17 cellular contexts compared by ENCODE assay signal in genomic region chr3:2967851-2968250, GRCh38.
"Had no signal": no experiment of that assay in that cellular context is flagged by ENCODE, and none has a peak within 500 bp of the region (broad histone marks: within the 10 kb centered on the region; RNA-seq: fewer than 3 reads in every experiment).

No MANE protein-coding gene starts in this region.

- H3K9me3 Mint-ChIP-seq: activated naive CD4-positive, alpha-beta T cell treated with anti-CD3 and anti-CD28 coated beads, Interleukin-2, amount 50 U/mL, for 24 hours; naive thymus-derived CD4-positive, alpha-beta T cell; stimulated activated naive B cell treated with anti-CD40 and anti-IgM and Interleukin-4, amounts not matched to agents 10 μg/mL and 1 μg/mL and 100 μg/mL, for 72 hours; T-helper 2 cell treated with Interferon-gamma antibody and Interleukin-4, amounts not matched to agents 5 μg/mL and 100 μg/mL, for 36 hours had no signal

- H3K36me3 ChIP-seq: gastrocnemius medialis, heart left ventricle, left lung, sigmoid colon, spleen, tibial artery had no signal

- H3K9me3 ChIP-seq: gastrocnemius medialis, heart left ventricle, left lung, sigmoid colon, spleen, tibial artery had no signal

- H3K4me1 Mint-ChIP-seq: activated naive CD4-positive, alpha-beta T cell treated with anti-CD3 and anti-CD28 coated beads, Interleukin-2, amount 50 U/mL, for 24 hours; naive thymus-derived CD4-positive, alpha-beta T cell had no signal

- H3K4me3 ChIP-seq: gastrocnemius medialis, heart left ventricle, left lung, sigmoid colon, spleen, tibial artery had no signal

- H3K4me1 ChIP-seq: gastrocnemius medialis, heart left ventricle, left lung, sigmoid colon, spleen had no signal

- H3K36me3 Mint-ChIP-seq: activated naive CD4-positive, alpha-beta T cell treated with anti-CD3 and anti-CD28 coated beads, Interleukin-2, amount 50 U/mL, for 24 hours; naive thymus-derived CD4-positive, alpha-beta T cell; stimulated activated naive B cell treated with anti-CD40 and anti-IgM and Interleukin-4, amounts not matched to agents 10 μg/mL and 1 μg/mL and 100 μg/mL, for 72 hours had no signal

- H3K27ac ChIP-seq: gastrocnemius medialis, heart left ventricle, left lung, sigmoid colon, tibial artery had no signal

- H3K27ac Mint-ChIP-seq: activated naive CD4-positive, alpha-beta T cell treated with anti-CD3 and anti-CD28 coated beads, Interleukin-2, amount 50 U/mL, for 24 hours; naive thymus-derived CD4-positive, alpha-beta T cell; stimulated activated naive B cell treated with anti-CD40 and anti-IgM and Interleukin-4, amounts not matched to agents 10 μg/mL and 1 μg/mL and 100 μg/mL, for 72 hours; T-helper 2 cell treated with Interferon-gamma antibody and Interleukin-4, amounts not matched to agents 5 μg/mL and 100 μg/mL, for 36 hours had no signal

- ATAC-seq: activated CD4-positive, CD25-positive, alpha-beta regulatory T cell treated with anti-CD3 and anti-CD28 coated beads, Interleukin-2, amount 50 U/mL, for 24 hours; gastrocnemius medialis; heart left ventricle; left lung; naive thymus-derived CD4-positive, alpha-beta T cell had no signal

- DNase-seq: activated CD4-positive, alpha-beta T cell treated with anti-CD3 and anti-CD28 coated beads, Interleukin-2, amount 50 U/mL, for 1 hour; activated CD8-positive, alpha-beta memory T cell treated with anti-CD3 and anti-CD28 coated beads, Interleukin-2, amount 50 U/mL, for 48 hours; activated gamma-delta T cell; cerebellar nuclear complex; cortex of kidney; gastrocnemius medialis; heart left ventricle; left lung; naive thymus-derived CD4-positive, alpha-beta T cell; sigmoid colon; spleen; stimulated activated CD4-positive, alpha-beta T cell treated with anti-CD3 and anti-CD28 coated beads, Interleukin-4, amount 100 ng/mL, for 4 hours; stimulated activated naive B cell treated with anti-CD40 and anti-IgM and Interleukin-4, amounts not matched to agents 10 μg/mL and 1 μg/mL and 100 μg/mL, for 72 hours; tibial artery had no signal

- H3K4me3 Mint-ChIP-seq: activated naive CD4-positive, alpha-beta T cell treated with anti-CD3 and anti-CD28 coated beads, Interleukin-2, amount 50 U/mL, for 24 hours; naive thymus-derived CD4-positive, alpha-beta T cell; stimulated activated naive B cell treated with anti-CD40 and anti-IgM and Interleukin-4, amounts not matched to agents 10 μg/mL and 1 μg/mL and 100 μg/mL, for 72 hours; T-helper 2 cell treated with Interferon-gamma antibody and Interleukin-4, amounts not matched to agents 5 μg/mL and 100 μg/mL, for 36 hours had no signal

- H3K27me3 ChIP-seq: gastrocnemius medialis, heart left ventricle, left lung, sigmoid colon, tibial artery had no signal
